ENCODE assay signal across 22 cellular contexts in the genomic region with DNA sequence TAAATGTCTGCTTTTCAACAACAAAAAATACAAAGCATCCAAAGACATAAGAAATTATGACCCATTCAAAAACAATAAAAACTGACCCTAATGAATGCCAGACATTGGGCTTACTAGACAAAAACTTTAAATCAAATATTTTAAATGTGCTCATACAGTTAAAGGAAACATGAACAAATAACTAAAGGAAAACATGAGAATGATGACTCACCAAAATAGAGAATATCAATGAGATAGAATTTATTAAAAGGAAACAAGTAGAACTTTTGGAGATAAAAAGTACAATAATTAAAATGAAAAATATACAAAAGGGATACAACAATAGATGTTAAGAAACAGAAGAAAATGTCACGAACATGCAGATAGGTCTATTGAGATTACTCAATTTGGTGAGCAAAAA.
"Had no signal": no experiment of that assay in that cellular context is flagged by ENCODE, and none has a peak within 500 bp of the region (broad histone marks: within the 10 kb centered on the region; RNA-seq: fewer than 3 reads in every experiment).

No MANE protein-coding gene starts in this region.

- FAIRE-seq: RCC 7860 had no signal

- H3K27ac ChIP-seq: SJSA1, SK-N-MC had no signal

- DNase-seq: KBM-7, MV-4-11, NCI-H1048, NCI-H1105, NCI-H1417, NCI-H1436 treated with DMSO at 0.1 percent for 48 hours, NCI-H1694 treated with DMSO at 0.1 percent for 48 hours, NCI-H1930, NCI-H2081 treated with DMSO at 0.1 percent for 48 hours, NCI-H2171, NCI-H226, NCI-H446, NCI-H510A, NCI-H524 treated with DMSO at 0.1 percent for 48 hours, NCI-H69, NCI-H774, Right ventricle myocardium superior, RPMI8226, SIG-M5 had no signal

- H3K27me3 ChIP-seq: SJSA1 had no signal

- H3K9me3 ChIP-seq: SJSA1 had no signal

- H3K4me3 ChIP-seq: SJSA1, SK-N-MC had no signal

- H3K36me3 ChIP-seq: SJSA1 had no signal

- H3K4me1 ChIP-seq: SJSA1 had no signal
